ENCODE assay signal across 8 cellular contexts in genomic region chrX:116009871-116010710, GRCh38.
DNase-seq lines count a peak whose midpoint lies in the region; ATAC-seq, FAIRE-seq and TF ChIP-seq lines count a peak whose summit lies in the region.

No MANE protein-coding gene starts in this region.

- no peak for DNase-seq in GM12891 (ENCODE audit: insufficient read length, low spot score)
- DNase-seq in iPS-NIHi7 (ENCODE audit: extremely low spot score) = peak; percentile 57
- no peak for DNase-seq in HTR-8/SVneo (ENCODE audit: insufficient read length, low spot score)
- DNase-seq in activated CD4-positive, alpha-beta T cell treated with anti-CD3 and anti-CD28 coated beads, Interleukin-2, amount 50 U/mL, for 1 hour = no peak
- DNase-seq in COLO829 (ENCODE audit: low spot score) = no peak
- DNase-seq in EL = no peak

- peak; percentile 94 for FAIRE-seq in GM12891 (lab: Jason Lieb, UNC)
- FAIRE-seq in HTR-8/SVneo (lab: Jason Lieb, UNC) = no peak

- TF ChIP-seq POLR2A in GM12891 (IDR thresholded peaks at IDR 0.05; ENCODE audit: low read depth, low read length) = no peak

- ATAC-seq in GM21528 (IDR thresholded peaks at IDR 0.05; ENCODE audit: low FRiP score, unreplicated experiment) (peak; percentile 89), HG03575 (IDR thresholded peaks at IDR 0.05; ENCODE audit: extremely low read depth, insufficient number of reproducible peaks, low FRiP score, unreplicated experiment) (peak; percentile 67)

TF ChIP-seq in GM12891, 5 proteins besides CTCF, POLR2A, EP300 and RAD21:
- TF ChIP-seq POLR2AphosphoS5 (IDR thresholded peaks at IDR 0.05; ENCODE audit: low read depth, low read length) (0 out of 2 replicates have a peak, but pooled peaks have one; percentile 27), TAF1 (IDR thresholded peaks at IDR 0.05; ENCODE audit: low read depth, low read length) (no peak; the same call in 1 of the 2 replicates), PAX5 (IDR thresholded peaks at IDR 0.05; ENCODE audit: insufficient read depth, low read length, severe bottlenecking) (no peak), SPI1 (IDR thresholded peaks at IDR 0.05; ENCODE audit: low read depth, low read length) (peak; percentile 86), POU2F2 (IDR thresholded peaks at IDR 0.05; ENCODE audit: low read depth, low read length) (peak; percentile 10; the same call in 1 of the 2 replicates)
